Comparison of ENCODE assay signal across 8 cellular contexts in the genomic region with DNA sequence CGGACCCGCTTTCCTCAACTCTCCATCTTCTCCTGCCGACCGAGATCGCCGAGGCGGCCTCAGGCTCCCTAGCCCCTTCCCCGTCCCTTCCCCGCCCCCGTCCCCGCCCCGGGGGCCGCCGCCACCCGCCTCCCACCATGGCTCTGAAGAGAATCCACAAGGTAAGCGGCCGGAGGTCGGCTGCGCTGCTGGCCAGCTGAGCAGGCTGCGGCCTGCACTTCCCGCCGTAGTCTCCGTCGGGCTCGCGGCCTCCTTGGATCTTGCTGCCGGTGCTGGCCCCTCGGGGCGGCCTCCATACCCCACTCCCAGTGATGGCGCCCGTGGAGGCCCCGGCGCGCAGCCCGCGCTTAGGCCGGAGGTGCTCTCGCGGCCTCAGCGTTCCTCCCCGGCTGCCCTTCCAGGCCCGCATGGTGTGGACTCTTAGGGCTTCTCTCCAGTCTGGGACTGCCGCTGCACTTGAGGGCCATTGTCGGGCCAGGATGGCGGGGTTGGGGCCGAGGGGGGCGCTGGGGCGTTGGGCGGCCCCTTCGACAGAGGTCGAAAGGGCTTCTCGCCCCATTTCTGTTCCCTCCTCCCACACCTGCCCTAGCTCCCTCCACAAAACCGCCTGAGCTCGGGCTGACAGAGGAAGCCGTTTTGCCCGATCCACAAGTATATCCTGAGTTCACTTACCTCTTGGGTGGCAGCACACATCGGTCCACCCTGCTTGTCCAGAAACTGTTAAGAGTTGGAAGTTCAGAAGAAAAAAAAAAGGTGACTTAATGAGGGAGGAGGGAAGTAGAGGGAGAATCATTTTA. TPM values are rescaled to one million over a fixed set of nuclear protein-coding genes. Genes with fewer than 3 reads are reported as not detected.
A peak's percentile ranks its signal among the peaks of the same experiment; 100 is the strongest.
DNase-seq lines count a peak whose midpoint lies in the region; ATAC-seq and TF ChIP-seq lines count a peak whose summit lies in the region.

No MANE protein-coding gene starts in this region.

- in situ Hi-C loops in ACHN (cut with HindIII; ENCODE audit: low pct_ligation_motif_present, low pct_unique_long_range_greater_than_20kb, low sequenced_read_pairs), result no loop called here

- DNase-seq in ACHN, result peak; percentile 42
- DNase-seq in Peyer's patch, result peak in 2 of 3 donors; percentile 42 to 69
- peak; percentile 36 to 64 (median 48) for DNase-seq in adrenal gland
- peak; percentile 60 for DNase-seq in right atrium auricular region (ENCODE audit: low spot score)
- no peak for DNase-seq in cerebellar nuclear complex (lab: John Stamatoyannopoulos, UW)

- ATAC-seq in GM18868 (IDR thresholded peaks at IDR 0.05; ENCODE audit: unreplicated experiment), result peak; percentile 11
- ATAC-seq in HG03103 (IDR thresholded peaks at IDR 0.05; ENCODE audit: low read depth, unreplicated experiment), result peak; percentile 10

- TF ChIP-seq POLR2A in Peyer's patch (IDR thresholded peaks at IDR 0.05), result no peak
- no peak for TF ChIP-seq POLR2A in adrenal gland (IDR thresholded peaks at IDR 0.05)

- H3K4me1 ChIP-seq in Peyer's patch, result peaks cover 3 to 42% (median 20%) of the 10 kb centered on the region in 4 donors
- H3K4me1 ChIP-seq in adrenal gland (replicated peaks in 1 of 2), result peaks cover 19 to 50% of the 10 kb centered on the region in 2 donors
- peaks cover 0 to 50% of the 10 kb centered on the region in 2 donors for H3K4me1 ChIP-seq in right atrium auricular region
- peaks cover 13% of the 10 kb centered on the region for H3K4me1 ChIP-seq in rectal smooth muscle tissue (ENCODE audit: control insufficient read depth, insufficient read depth, low read length)

- intact Hi-C loops in adrenal gland (cut with DNase I), result no loop called here

- 0 to 3% (median 0%) methylated on average over 7 to 57 of the region's 57 CpGs for WGBS in adrenal gland, 4 donors

- TF ChIP-seq CTCF in Peyer's patch (IDR thresholded peaks at IDR 0.05) (no peak), adrenal gland (IDR thresholded peaks at IDR 0.05) (no peak), right atrium auricular region (IDR thresholded peaks at IDR 0.05) (no peak)

- H3K9ac ChIP-seq in rectal smooth muscle tissue (ENCODE audit: low read length), result peak overlapping the region; percentile 86

- H3K4me3 ChIP-seq in Peyer's patch, result peak overlapping the region; percentile 62 to 100 (median 80)
- H3K4me3 ChIP-seq in adrenal gland, result peak overlapping the region; percentile 36 to 95 (median 60)
- H3K4me3 ChIP-seq in right atrium auricular region, result peak overlapping the region; percentile 93 to 96
- peak overlapping the region; percentile 88 for H3K4me3 ChIP-seq in rectal smooth muscle tissue (ENCODE audit: low read length)

- H3K9me3 ChIP-seq in Peyer's patch (no peaks in the 10 kb centered on the region), adrenal gland (replicated peaks in 1 of 3) (no peaks in the 10 kb centered on the region), right atrium auricular region (no peaks in the 10 kb centered on the region)

- H3K36me3 ChIP-seq in Peyer's patch, result no peaks in the 10 kb centered on the region
- no peaks in the 10 kb centered on the region for H3K36me3 ChIP-seq in adrenal gland (replicated peaks in 1 of 2)
- H3K36me3 ChIP-seq in right atrium auricular region, result no peaks in the 10 kb centered on the region
- no peaks in the 10 kb centered on the region for H3K36me3 ChIP-seq in rectal smooth muscle tissue (ENCODE audit: control insufficient read depth, insufficient read depth, low read length)

- H3K27ac ChIP-seq in Peyer's patch (peak overlapping the region; percentile 97 to 100 (median 99)), adrenal gland (peak overlapping the region; percentile 91 to 100 (median 98)), right atrium auricular region (peak overlapping the region; percentile 96 to 99), rectal smooth muscle tissue (ENCODE audit: low read depth, low read length) (peak overlapping the region; percentile 97)

- no peaks in the 10 kb centered on the region for H3K27me3 ChIP-seq in Peyer's patch
- no peaks in the 10 kb centered on the region for H3K27me3 ChIP-seq in adrenal gland
- H3K27me3 ChIP-seq in right atrium auricular region, result no peaks in the 10 kb centered on the region
- no peaks in the 10 kb centered on the region for H3K27me3 ChIP-seq in rectal smooth muscle tissue (ENCODE audit: control insufficient read depth, insufficient read depth, low read length)

RNA-seq across cellular contexts. Expression of a gene that starts 0.7 kb away (rescaled TPM):
- total RNA-seq in Peyer's patch, result 10 to 100 TPM; 60.2 to 87.9 (median 70.2) TPM
- total RNA-seq in adrenal gland, result 100 to 1,000 TPM in 2 of 8 donors, 10 to 100 TPM in 6; 73.3 to 149 (median 84.9) TPM
- 100 to 1,000 TPM in 1 of 3 donors, 10 to 100 TPM in 2; 43.5 to 189 (median 53.6) TPM for polyA plus RNA-seq in adrenal gland
- total RNA-seq in right atrium auricular region, result 10 to 100 TPM; 54.3 to 73.6 TPM

Comparison
In these comparisons a context has a peak if more than half of its experiments do, and no peak if none do; other contexts are left out.
1. DNase-seq: peak in ACHN (single experiment), Peyer's patch (2 of 3), adrenal gland (7 of 7) and right atrium auricular region (single experiment); none in cerebellar nuclear complex (0 of 2).
2. Peak in every context shown above with its lines, with median percentiles within 50 percentile points of each other: H3K27ac ChIP-seq and H3K4me3 ChIP-seq.